In genomic region chr3:121463745-121464144, GRCh38 we compare ENCODE assay signal across 26 cellular contexts.
DNase-seq lines count a peak whose midpoint lies in the region; ATAC-seq, FAIRE-seq and TF ChIP-seq lines count a peak whose summit lies in the region.
"Had no signal": no experiment of that assay in that cellular context is flagged by ENCODE, and none has a peak within 500 bp of the region (broad histone marks: within the 10 kb centered on the region; RNA-seq: fewer than 3 reads in every experiment).

No MANE protein-coding gene starts in this region.

- H3K4me3 ChIP-seq in IMR-90 (ENCODE audit: insufficient read depth, low read depth, low read length) (no peak overlapping the region), K562 (no peak overlapping the region), left lung (no peak overlapping the region)
- H3K4me3 ChIP-seq in naive thymus-derived CD4-positive, alpha-beta T cell (ENCODE audit: low read length), result no peak overlapping the region
- H3K4me3 ChIP-seq: BLaER1, MG63 had no signal

- H3K4me1 Mint-ChIP-seq in chondrocyte (ENCODE audit: low read depth), result no peaks in the 10 kb centered on the region
- H3K4me1 Mint-ChIP-seq in naive thymus-derived CD4-positive, alpha-beta T cell, result no peaks in the 10 kb centered on the region
- H3K4me1 Mint-ChIP-seq: CD4-positive, CD25-positive, alpha-beta regulatory T cell had no signal

- no peak overlapping the region for H2BK5ac ChIP-seq in IMR-90 (ENCODE audit: low read depth, low read length, poor library complexity, severe bottlenecking)

- H3K4me1 ChIP-seq in IMR-90 (ENCODE audit: control insufficient read depth, insufficient read depth, low read length) (peaks cover 2% of the 10 kb centered on the region; the same call in 1 of the 2 replicates), K562 (replicated peaks in 1 of 2; ENCODE audit: control insufficient read depth in 2 of 2, insufficient read depth in 2 of 2, low read length in 2 of 2) (no peaks in the 10 kb centered on the region), left lung (no peaks in the 10 kb centered on the region)
- no peaks in the 10 kb centered on the region for H3K4me1 ChIP-seq in naive thymus-derived CD4-positive, alpha-beta T cell (ENCODE audit: control insufficient read depth in 2 of 2, insufficient read depth in 2 of 2, low read length in 2 of 2)
- H3K4me1 ChIP-seq: BLaER1 had no signal

- H3K18ac ChIP-seq in IMR-90 (ENCODE audit: low read depth, low read length), result no peak overlapping the region

- in situ Hi-C loops in IMR-90 (cut with MboI; ENCODE audit: low sequenced_read_pairs), result no loop called here
- in situ Hi-C loops in K562 (cut with MboI), result no loop called here

- H3K9me3 ChIP-seq in IMR-90 (ENCODE audit: control insufficient read depth, insufficient read depth, low read length), result no peaks in the 10 kb centered on the region
- H3K9me3 ChIP-seq in K562 (replicated peaks; ENCODE audit: control insufficient read depth, insufficient read depth, low read depth, low read length), result no peaks in the 10 kb centered on the region; the same call in 1 of the 2 replicates
- no peaks in the 10 kb centered on the region for H3K9me3 ChIP-seq in left lung
- no peaks in the 10 kb centered on the region for H3K9me3 ChIP-seq in naive thymus-derived CD4-positive, alpha-beta T cell (ENCODE audit: control insufficient read depth in 2 of 3, low read length in 3 of 3)

- DNase-seq in IMR-90, result no peak
- no peak for DNase-seq in K562 (ENCODE audit: extremely low read depth in 1 of 4, low spot score in 3 of 4)
- DNase-seq in left lung, result no peak
- DNase-seq in chondrocyte (ENCODE audit: low spot score), result no peak
- DNase-seq in naive thymus-derived CD4-positive, alpha-beta T cell, result no peak
- DNase-seq in activated effector memory CD4-positive, alpha-beta T cell treated with anti-CD3 and anti-CD28 coated beads, Interleukin-2, amount 50 U/mL, for 16 hours, result no peak
- DNase-seq: 8988T; CD4-positive, CD25-positive, alpha-beta regulatory T cell; DMS153; DND-41; GOT3; KG1; MG63; NCI-H1105 treated with DMSO at 0.1 percent for 48 hours; NCI-H146; NCI-H1930; NCI-H446 treated with DMSO at 0.1 percent for 48 hours; NCI-H526; NCI-H82; NK-92 treated with Interleukin-12 subunit alpha and Interleukin-12 subunit beta, amount 100 ng/mL, for 24 hours; SHP77 had no signal

- H3K27ac Mint-ChIP-seq in chondrocyte (ENCODE audit: unreplicated experiment), result no peak overlapping the region
- H3K27ac Mint-ChIP-seq in naive thymus-derived CD4-positive, alpha-beta T cell, result no peak overlapping the region
- H3K27ac Mint-ChIP-seq: CD4-positive, CD25-positive, alpha-beta regulatory T cell had no signal

- no peak for TF ChIP-seq POLR2A in IMR-90 (IDR thresholded peaks at IDR 0.05; ENCODE audit: low read depth, low read length)
- TF ChIP-seq POLR2A in K562 (conservative IDR thresholded peaks at IDR 0.05), result no peak

- H4K8ac ChIP-seq in IMR-90 (ENCODE audit: low read depth in 2 of 2, low read length in 2 of 2), result no peak overlapping the region

- CTCF ChIA-PET in IMR-90 (lab: Yijun Ruan, JAX) (no interaction called here), K562 (lab: Yijun Ruan, JAX; ENCODE audit: low intra/inter-chr PET ratio) (no interaction called here)
- CTCF ChIA-PET in naive thymus-derived CD4-positive, alpha-beta T cell (lab: Charles Lee), result no interaction called here

- no peak overlapping the region for H2AK5ac ChIP-seq in IMR-90 (ENCODE audit: low read depth, low read length)

- H3K4ac ChIP-seq in IMR-90 (ENCODE audit: low read depth, low read length), result no peak overlapping the region

- H3K4me2 ChIP-seq in IMR-90 (ENCODE audit: low read depth, low read length) (no peak overlapping the region), K562 (ENCODE audit: insufficient read depth, low read length) (no peak overlapping the region)
- H3K4me2 ChIP-seq: BLaER1 had no signal

- H3K79me1 ChIP-seq in IMR-90 (ENCODE audit: low read depth in 1 of 2, low read length in 2 of 2), result no peaks in the 10 kb centered on the region

- BruUV-seq in IMR-90 (replicated peaks; lab: Mats Ljungman, UMichigan) (no TSS peak), K562 (replicated peaks; lab: Mats Ljungman, UMichigan) (no TSS peak)

- intact Hi-C loops in IMR-90 (cut with micrococcal nuclease), result no loop called here
- intact Hi-C loops in K562 (cut with micrococcal nuclease), result no loop called here
- intact Hi-C loops in left lung (cut with DNase I), result no loop called here
- intact Hi-C loops in naive thymus-derived CD4-positive, alpha-beta T cell (cut with micrococcal nuclease), result no loop called here

- no peak overlapping the region for H2BK120ac ChIP-seq in IMR-90 (ENCODE audit: low read depth, low read length)

- H4K5ac ChIP-seq in IMR-90 (ENCODE audit: low read depth, low read length), result no peak overlapping the region

- H3K27me3 ChIP-seq in IMR-90 (ENCODE audit: control insufficient read depth, insufficient read depth, low read length) (no peaks in the 10 kb centered on the region), K562 (ENCODE audit: control insufficient read depth in 2 of 2, insufficient read depth in 2 of 2, low read length in 2 of 2) (no peaks in the 10 kb centered on the region), left lung (no peaks in the 10 kb centered on the region)
- H3K27me3 ChIP-seq in naive thymus-derived CD4-positive, alpha-beta T cell (ENCODE audit: control insufficient read depth in 2 of 2, insufficient read depth in 2 of 2, low read length in 2 of 2), result no peaks in the 10 kb centered on the region
- H3K27me3 ChIP-seq: BLaER1, MG63 had no signal

- no peaks in the 10 kb centered on the region for H3K27me3 Mint-ChIP-seq in chondrocyte (ENCODE audit: low read depth)
- H3K27me3 Mint-ChIP-seq in naive thymus-derived CD4-positive, alpha-beta T cell, result no peaks in the 10 kb centered on the region
- H3K27me3 Mint-ChIP-seq: CD4-positive, CD25-positive, alpha-beta regulatory T cell had no signal

- TF ChIP-seq RAD21 in IMR-90 (IDR thresholded peaks at IDR 0.05; ENCODE audit: low read length), result no peak
- no peak for TF ChIP-seq RAD21 in K562 (CRISPR knock-in tag; conservative IDR thresholded peaks at IDR 0.05 in 1 of 2, IDR thresholded peaks at IDR 0.05 in 1 of 2)

- no peaks in the 10 kb centered on the region for H3K9me3 Mint-ChIP-seq in chondrocyte (ENCODE audit: low read depth)
- H3K9me3 Mint-ChIP-seq in naive thymus-derived CD4-positive, alpha-beta T cell, result peaks cover 0 to 1% (median 0%) of the 10 kb centered on the region in 11 donors

- peaks cover 7% of the 10 kb centered on the region for H3K36me3 Mint-ChIP-seq in chondrocyte (ENCODE audit: low read depth)
- H3K36me3 Mint-ChIP-seq in naive thymus-derived CD4-positive, alpha-beta T cell, result peaks cover 0 to 52% (median 3%) of the 10 kb centered on the region in 5 donors

- TF ChIP-seq CTCF in IMR-90 (conservative IDR thresholded peaks at IDR 0.05; ENCODE audit: low read depth, low read length) (no peak), K562 (IDR thresholded peaks at IDR 0.05 in 2 of 3, conservative IDR thresholded peaks at IDR 0.05 in 1 of 3; ENCODE audit: insufficient read depth in 2 of 3, low read depth in 1 of 3, low read length in 3 of 3) (no peak), left lung (IDR thresholded peaks at IDR 0.05) (no peak), chondrocyte (IDR thresholded peaks at IDR 0.05) (no peak)

- H2AK9ac ChIP-seq in IMR-90 (replicated peaks; ENCODE audit: low read depth, low read length, poor library complexity), result no peak overlapping the region

- dilution Hi-C loops in IMR-90 (cut with HindIII; ENCODE audit: low sequenced_read_pairs, unreplicated experiment), result no loop called here

- H3K9me1 ChIP-seq in IMR-90 (ENCODE audit: insufficient read depth, low read length) (no peaks in the 10 kb centered on the region), K562 (ENCODE audit: control insufficient read depth, insufficient read depth, low read length) (no peaks in the 10 kb centered on the region)

- H3K27ac ChIP-seq in IMR-90 (ENCODE audit: insufficient read depth, low read length) (no peak overlapping the region), K562 (ENCODE audit: extremely low read depth, low read depth, low read length) (no peak overlapping the region), left lung (no peak overlapping the region)
- no peak overlapping the region for H3K27ac ChIP-seq in naive thymus-derived CD4-positive, alpha-beta T cell (ENCODE audit: low read depth, low read length)
- H3K27ac ChIP-seq: BLaER1, RWPE1 had no signal

- FAIRE-seq in A204.1 (lab: Jason Lieb, UNC) (peak; percentile 30), K562 (lab: Jason Lieb, UNC) (no peak)
- FAIRE-seq: GM18507 had no signal

- no peak overlapping the region for H2BK15ac ChIP-seq in IMR-90 (ENCODE audit: low read depth, low read length)

- POLR2A ChIA-PET in IMR-90 (lab: Charles Lee; ENCODE audit: unreplicated experiment) (no interaction called here), K562 (lab: Yijun Ruan, JAX) (interaction anchor here (0.7 kb wide), 1 partner anchor 10 kb away, joined by 3 read pairs; no protein-coding TSS in a partner anchor)
- POLR2A ChIA-PET in naive thymus-derived CD4-positive, alpha-beta T cell (lab: Charles Lee), result no interaction called here

- H2AFZ ChIP-seq in IMR-90 (replicated peaks; ENCODE audit: low read length, poor library complexity) (no peak overlapping the region), K562 (ENCODE audit: low read depth, low read length) (no peak overlapping the region)

- ATAC-seq in IMR-90 (ENCODE audit: low read depth) (no peak), K562 (no peak), left lung (peak; percentile 45)
- ATAC-seq in naive thymus-derived CD4-positive, alpha-beta T cell, result no peak
- ATAC-seq: HCT116 had no signal

- H3K23ac ChIP-seq in IMR-90 (ENCODE audit: low read depth, low read length), result no peak overlapping the region

- peaks cover 2% of the 10 kb centered on the region; the same call in 1 of the 2 replicates for H3K36me3 ChIP-seq in IMR-90 (ENCODE audit: control insufficient read depth, insufficient read depth, low read length)
- peaks cover 63% of the 10 kb centered on the region; the same call in 2 of the 3 replicates for H3K36me3 ChIP-seq in K562 (ENCODE audit: control insufficient read depth, insufficient read depth, low read length)
- H3K36me3 ChIP-seq in left lung, result peaks cover 0 to 9% of the 10 kb centered on the region in 2 donors
- H3K36me3 ChIP-seq in naive thymus-derived CD4-positive, alpha-beta T cell (ENCODE audit: control insufficient read depth in 2 of 3, insufficient read depth in 3 of 3, low read length in 3 of 3), result no peaks in the 10 kb centered on the region

- no peak overlapping the region for H3K14ac ChIP-seq in IMR-90 (replicated peaks; ENCODE audit: low read depth, low read length)

- no peak for TF ChIP-seq EP300 in K562 (IDR thresholded peaks at IDR 0.05; ENCODE audit: low read length)

- H3K56ac ChIP-seq in IMR-90 (ENCODE audit: extremely low read depth, insufficient read depth, low read length), result no peak overlapping the region

- no peak overlapping the region for H3K4me3 Mint-ChIP-seq in chondrocyte (ENCODE audit: unreplicated experiment)
- no peak overlapping the region for H3K4me3 Mint-ChIP-seq in naive thymus-derived CD4-positive, alpha-beta T cell
- H3K4me3 Mint-ChIP-seq: CD4-positive, CD25-positive, alpha-beta regulatory T cell had no signal

- H2BK20ac ChIP-seq in IMR-90 (ENCODE audit: low read depth, low read length), result no peak overlapping the region

- H3K9ac ChIP-seq in IMR-90 (ENCODE audit: low read depth, low read length) (no peak overlapping the region), K562 (ENCODE audit: insufficient read depth in 1 of 2, low read depth in 2 of 2, low read length in 2 of 2) (no peak overlapping the region)
- H3K9ac ChIP-seq: BLaER1 had no signal

- no peak overlapping the region for H4K91ac ChIP-seq in IMR-90 (ENCODE audit: insufficient read depth, low read depth, low read length)

- no peaks in the 10 kb centered on the region for H3K79me2 ChIP-seq in K562 (ENCODE audit: control insufficient read depth, insufficient read depth, low read length)

- H4K20me1 ChIP-seq in IMR-90 (ENCODE audit: insufficient read depth, low read length) (no peaks in the 10 kb centered on the region), K562 (replicated peaks; ENCODE audit: control insufficient read depth, insufficient read depth, low read length) (no peaks in the 10 kb centered on the region)
- H4K20me1 ChIP-seq: BLaER1 had no signal
